23 cellular contexts compared by ENCODE assay signal in the genomic region with DNA sequence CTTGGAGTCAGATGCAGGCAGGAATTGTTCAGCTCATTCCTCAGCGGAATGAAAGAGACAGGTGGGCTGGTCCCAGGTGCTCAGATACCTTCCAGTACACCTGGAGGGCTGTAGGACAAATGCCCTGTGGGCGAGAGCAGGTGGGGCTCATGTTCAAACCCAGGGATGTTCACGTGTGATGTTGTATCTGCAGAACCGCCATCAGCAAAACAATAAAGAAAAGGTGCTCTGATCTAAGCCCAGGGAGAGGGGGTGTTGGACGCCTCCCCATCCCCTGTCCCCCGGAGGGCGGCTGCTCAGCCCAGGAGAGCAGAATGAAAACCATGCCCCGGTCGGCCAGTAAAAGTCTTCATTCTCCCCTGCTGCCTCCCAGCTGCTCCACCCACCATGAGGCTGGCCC.
"Had no signal": no experiment of that assay in that cellular context is flagged by ENCODE, and none has a peak within 500 bp of the region (broad histone marks: within the 10 kb centered on the region; RNA-seq: fewer than 3 reads in every experiment).

No MANE protein-coding gene starts in this region.

- H3K27me3 Mint-ChIP-seq: activated CD4-positive, alpha-beta memory T cell treated with anti-CD3 and anti-CD28 coated beads for 36 hours had no signal

- H3K4me1 Mint-ChIP-seq: activated B cell treated with CpG ODN at 0.5 μM for 24 hours had no signal

- H3K9me3 Mint-ChIP-seq: activated CD4-positive, alpha-beta T cell treated with anti-CD3 and anti-CD28 coated beads, Interleukin-2, amount 10 ng/mL, durations not matched to agents 7 days and 5 days; activated T-helper 2 cell treated with anti-CD3 and anti-CD28 coated beads, Interferon-gamma antibody, Interleukin-2, Interleukin-4, amounts not matched to agents 10 μg/mL and 5 μg/mL and 100 μg/mL, durations not matched to agents 14 hours and 24 hours and 36 hours had no signal

- ATAC-seq: activated T-cell treated with anti-CD3 and anti-CD28 coated beads, Interleukin-2, amount 50 U/mL, for 72 hours; PC-3; T-helper 17 cell had no signal

- H3K4me3 Mint-ChIP-seq: activated B cell treated with CpG ODN at 0.5 μM for 24 hours; activated CD4-positive, alpha-beta memory T cell treated with anti-CD3 and anti-CD28 coated beads for 36 hours; activated CD4-positive, alpha-beta T cell treated with anti-CD3 and anti-CD28 coated beads, Interleukin-2, amount 10 ng/mL, durations not matched to agents 7 days and 5 days; activated naive CD4-positive, alpha-beta T cell treated with anti-CD3 and anti-CD28 coated beads, Interleukin-2, amount 10 ng/mL, durations not matched to agents 7 days and 5 days; activated naive CD8-positive, alpha-beta T cell treated with anti-CD3 and anti-CD28 coated beads for 36 hours; activated T-cell treated with anti-CD3 and anti-CD28 coated beads, Interleukin-2, amount 50 U/mL, for 72 hours; IgD-negative memory B cell; T-helper 17 cell had no signal

- H3K27ac Mint-ChIP-seq: activated B cell treated with CpG ODN at 0.5 μM for 24 hours; activated CD4-positive, alpha-beta memory T cell treated with anti-CD3 and anti-CD28 coated beads for 36 hours; activated CD4-positive, alpha-beta T cell treated with anti-CD3 and anti-CD28 coated beads, Interleukin-2, amount 10 ng/mL, durations not matched to agents 7 days and 5 days; activated naive CD4-positive, alpha-beta T cell treated with anti-CD3 and anti-CD28 coated beads, Interleukin-2, amount 10 ng/mL, durations not matched to agents 7 days and 5 days; activated naive CD8-positive, alpha-beta T cell treated with anti-CD3 and anti-CD28 coated beads for 36 hours; activated T-cell treated with anti-CD3 and anti-CD28 coated beads, Interleukin-2, amount 50 U/mL, for 72 hours; activated T-helper 2 cell treated with anti-CD3 and anti-CD28 coated beads, Interferon-gamma antibody, Interleukin-2, Interleukin-4, amounts not matched to agents 10 μg/mL and 5 μg/mL and 100 μg/mL, durations not matched to agents 14 hours and 24 hours and 36 hours; T-helper 17 cell had no signal

- DNase-seq: activated B cell treated with CpG ODN at 0.5 μM for 24 hours; activated CD4-positive, alpha-beta memory T cell treated with anti-CD3 and anti-CD28 coated beads for 36 hours; activated CD4-positive, alpha-beta T cell treated with anti-CD3 and anti-CD28 coated beads for 1 hour; activated CD4-positive, alpha-beta T cell treated with anti-CD3 and anti-CD28 coated beads, Interleukin-2, amount 10 ng/mL, durations not matched to agents 7 days and 5 days; activated CD8-positive, alpha-beta memory T cell treated with anti-CD3 and anti-CD28 coated beads for 24 hours; activated gamma-delta T cell treated with Interleukin-2 at 50 U/mL for 16 hours; activated naive CD4-positive, alpha-beta T cell treated with anti-CD3 and anti-CD28 coated beads, Interleukin-2, amount 10 ng/mL, durations not matched to agents 7 days and 5 days; activated naive CD8-positive, alpha-beta T cell treated with anti-CD3 and anti-CD28 coated beads for 36 hours; activated T-cell treated with anti-CD3 and anti-CD28 coated beads, Interleukin-2, amount 50 U/mL, for 72 hours; cerebellar nuclear complex; KG1; NCI-H1048; NCI-H1694; NCI-H2029; NCI-H446 treated with DMSO at 0.1 percent for 48 hours; NCI-H524 treated with DMSO at 0.1 percent for 48 hours; NCI-H774; PC-3; SIG-M5; T-helper 17 cell; T-helper 9 cell had no signal

- H3K36me3 Mint-ChIP-seq: activated naive CD4-positive, alpha-beta T cell treated with anti-CD3 and anti-CD28 coated beads, Interleukin-2, amount 10 ng/mL, durations not matched to agents 7 days and 5 days; activated naive CD8-positive, alpha-beta T cell treated with anti-CD3 and anti-CD28 coated beads for 36 hours had no signal
